1 cellular context compared by ENCODE assay signal in the genomic region with DNA sequence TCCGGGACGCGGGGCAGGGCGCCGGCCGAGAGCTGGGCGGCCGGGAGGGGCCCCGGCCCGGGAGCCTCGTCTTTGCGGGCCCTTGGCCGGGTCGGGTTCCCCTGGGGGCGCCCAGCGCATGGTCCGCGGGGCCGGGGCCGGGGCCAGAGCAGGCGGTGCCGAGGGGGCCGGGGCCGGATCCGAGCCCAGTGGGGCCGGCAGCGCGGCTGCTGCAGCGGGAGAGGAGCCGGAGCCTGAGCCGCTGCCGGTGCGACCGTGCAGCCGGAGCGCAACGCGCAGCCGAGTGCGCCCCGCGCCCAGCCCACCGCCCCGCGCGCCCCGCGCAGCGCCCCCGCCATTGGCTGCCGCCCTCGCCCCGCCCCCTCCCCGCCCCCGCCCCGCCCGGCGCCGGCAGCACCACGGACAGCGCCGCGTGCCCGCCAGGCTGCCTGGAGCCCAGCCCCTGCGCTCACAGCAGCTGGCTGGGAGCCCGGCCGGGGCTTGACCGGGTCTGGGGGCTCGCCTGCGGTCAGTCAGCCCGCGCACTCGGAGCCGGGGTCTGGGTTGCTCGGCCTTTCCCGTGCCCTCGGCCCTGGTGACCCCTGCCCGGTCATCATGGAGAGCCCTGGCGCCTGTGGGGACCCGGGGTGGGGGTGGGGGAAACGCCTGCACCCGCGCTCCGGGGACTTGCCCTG.
TF ChIP-seq lines count a peak whose summit lies in the region.

A gene (minus strand): TSS at position 287 of the 674 bp plus-strand sequence. CDS start 308 bp downstream, outside the sequence.

TF ChIP-seq in HepG2, 621 proteins besides CTCF, POLR2A, EP300 and RAD21 (continued from another document and continues in another):
- TF ChIP-seq, protein P1, sequence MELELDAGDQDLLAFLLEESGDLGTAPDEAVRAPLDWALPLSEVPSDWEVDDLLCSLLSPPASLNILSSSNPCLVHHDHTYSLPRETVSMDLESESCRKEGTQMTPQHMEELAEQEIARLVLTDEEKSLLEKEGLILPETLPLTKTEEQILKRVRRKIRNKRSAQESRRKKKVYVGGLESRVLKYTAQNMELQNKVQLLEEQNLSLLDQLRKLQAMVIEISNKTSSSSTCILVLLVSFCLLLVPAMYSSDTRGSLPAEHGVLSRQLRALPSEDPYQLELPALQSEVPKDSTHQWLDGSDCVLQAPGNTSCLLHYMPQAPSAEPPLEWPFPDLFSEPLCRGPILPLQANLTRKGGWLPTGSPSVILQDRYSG (CRISPR knock-in tag; IDR thresholded peaks at IDR 0.05) = peak; percentile 89; the same call in 1 of the 2 replicates
- TF ChIP-seq SMARCC2 (IDR thresholded peaks at IDR 0.05) = no peak
- TF ChIP-seq ZNF816 (CRISPR knock-in tag; IDR thresholded peaks at IDR 0.05; ENCODE audit: borderline replicate concordance) = no peak
- 0 out of 2 replicates have a peak, but pooled peaks have one; percentile 40 for TF ChIP-seq ZNF761 (CRISPR knock-in tag; conservative IDR thresholded peaks at IDR 0.05)
- TF ChIP-seq ZBTB8A (CRISPR knock-in tag; IDR thresholded peaks at IDR 0.05; ENCODE audit: borderline replicate concordance, low read depth) = no peak
- TF ChIP-seq ZNF256 (CRISPR knock-in tag; conservative IDR thresholded peaks at IDR 0.05) = no peak
- no peak; the same call in 1 of the 2 replicates for TF ChIP-seq ZNF790 (CRISPR knock-in tag; IDR thresholded peaks at IDR 0.05; ENCODE audit: borderline replicate concordance)
- no peak for TF ChIP-seq ZNF326 (CRISPR knock-in tag; IDR thresholded peaks at IDR 0.05; ENCODE audit: borderline replicate concordance)
- TF ChIP-seq, protein P2, sequence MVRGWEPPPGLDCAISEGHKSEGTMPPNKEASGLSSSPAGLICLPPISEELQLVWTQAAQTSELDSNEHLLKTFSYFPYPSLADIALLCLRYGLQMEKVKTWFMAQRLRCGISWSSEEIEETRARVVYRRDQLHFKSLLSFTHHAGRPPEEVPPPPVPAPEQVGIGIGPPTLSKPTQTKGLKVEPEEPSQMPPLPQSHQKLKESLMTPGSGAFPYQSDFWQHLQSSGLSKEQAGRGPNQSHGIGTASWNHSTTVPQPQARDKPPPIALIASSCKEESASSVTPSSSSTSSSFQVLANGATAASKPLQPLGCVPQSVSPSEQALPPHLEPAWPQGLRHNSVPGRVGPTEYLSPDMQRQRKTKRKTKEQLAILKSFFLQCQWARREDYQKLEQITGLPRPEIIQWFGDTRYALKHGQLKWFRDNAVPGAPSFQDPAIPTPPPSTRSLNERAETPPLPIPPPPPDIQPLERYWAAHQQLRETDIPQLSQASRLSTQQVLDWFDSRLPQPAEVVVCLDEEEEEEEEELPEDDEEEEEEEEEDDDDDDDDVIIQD (CRISPR knock-in tag; IDR thresholded peaks at IDR 0.05; ENCODE audit: low read depth) = no peak
- TF ChIP-seq ZNF558 (CRISPR knock-in tag; IDR thresholded peaks at IDR 0.05; ENCODE audit: borderline replicate concordance) = no peak
- no peak for TF ChIP-seq ZNF569 (CRISPR knock-in tag; IDR thresholded peaks at IDR 0.05; ENCODE audit: borderline replicate concordance)
- TF ChIP-seq KDM3A (CRISPR knock-in tag; IDR thresholded peaks at IDR 0.05; ENCODE audit: low read depth) = no peak; the same call in 1 of the 2 replicates
- no peak for TF ChIP-seq HHEX (CRISPR knock-in tag; IDR thresholded peaks at IDR 0.05)
- no peak for TF ChIP-seq DPF2 (CRISPR knock-in tag; IDR thresholded peaks at IDR 0.05; ENCODE audit: borderline replicate concordance, low read depth)
- TF ChIP-seq KLF12 (CRISPR knock-in tag; IDR thresholded peaks at IDR 0.05; ENCODE audit: borderline replicate concordance) = no peak
- no peak for TF ChIP-seq BRCA1 (CRISPR knock-in tag; IDR thresholded peaks at IDR 0.05)
- no peak for TF ChIP-seq RBFOX2 (IDR thresholded peaks at IDR 0.05; ENCODE audit: low read depth, low read length)
- TF ChIP-seq, protein P3, sequence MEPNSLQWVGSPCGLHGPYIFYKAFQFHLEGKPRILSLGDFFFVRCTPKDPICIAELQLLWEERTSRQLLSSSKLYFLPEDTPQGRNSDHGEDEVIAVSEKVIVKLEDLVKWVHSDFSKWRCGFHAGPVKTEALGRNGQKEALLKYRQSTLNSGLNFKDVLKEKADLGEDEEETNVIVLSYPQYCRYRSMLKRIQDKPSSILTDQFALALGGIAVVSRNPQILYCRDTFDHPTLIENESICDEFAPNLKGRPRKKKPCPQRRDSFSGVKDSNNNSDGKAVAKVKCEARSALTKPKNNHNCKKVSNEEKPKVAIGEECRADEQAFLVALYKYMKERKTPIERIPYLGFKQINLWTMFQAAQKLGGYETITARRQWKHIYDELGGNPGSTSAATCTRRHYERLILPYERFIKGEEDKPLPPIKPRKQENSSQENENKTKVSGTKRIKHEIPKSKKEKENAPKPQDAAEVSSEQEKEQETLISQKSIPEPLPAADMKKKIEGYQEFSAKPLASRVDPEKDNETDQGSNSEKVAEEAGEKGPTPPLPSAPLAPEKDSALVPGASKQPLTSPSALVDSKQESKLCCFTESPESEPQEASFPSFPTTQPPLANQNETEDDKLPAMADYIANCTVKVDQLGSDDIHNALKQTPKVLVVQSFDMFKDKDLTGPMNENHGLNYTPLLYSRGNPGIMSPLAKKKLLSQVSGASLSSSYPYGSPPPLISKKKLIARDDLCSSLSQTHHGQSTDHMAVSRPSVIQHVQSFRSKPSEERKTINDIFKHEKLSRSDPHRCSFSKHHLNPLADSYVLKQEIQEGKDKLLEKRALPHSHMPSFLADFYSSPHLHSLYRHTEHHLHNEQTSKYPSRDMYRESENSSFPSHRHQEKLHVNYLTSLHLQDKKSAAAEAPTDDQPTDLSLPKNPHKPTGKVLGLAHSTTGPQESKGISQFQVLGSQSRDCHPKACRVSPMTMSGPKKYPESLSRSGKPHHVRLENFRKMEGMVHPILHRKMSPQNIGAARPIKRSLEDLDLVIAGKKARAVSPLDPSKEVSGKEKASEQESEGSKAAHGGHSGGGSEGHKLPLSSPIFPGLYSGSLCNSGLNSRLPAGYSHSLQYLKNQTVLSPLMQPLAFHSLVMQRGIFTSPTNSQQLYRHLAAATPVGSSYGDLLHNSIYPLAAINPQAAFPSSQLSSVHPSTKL (CRISPR knock-in tag; IDR thresholded peaks at IDR 0.05) = peak; percentile 33; the same call in 1 of the 2 replicates
- TF ChIP-seq MXD4 (CRISPR knock-in tag; IDR thresholded peaks at IDR 0.05) = peak; percentile 93
- no peak for TF ChIP-seq DNMT1 (CRISPR knock-in tag; IDR thresholded peaks at IDR 0.05)
- TF ChIP-seq KDM4B (CRISPR knock-in tag; IDR thresholded peaks at IDR 0.05) = no peak
- no peak for TF ChIP-seq YEATS2 (CRISPR knock-in tag; IDR thresholded peaks at IDR 0.05; ENCODE audit: borderline replicate concordance)
- no peak for TF ChIP-seq U2AF1 (optimal IDR thresholded peaks at IDR 0.05; ENCODE audit: low read depth, low read length)
- TF ChIP-seq ZNF562 (CRISPR knock-in tag; IDR thresholded peaks at IDR 0.05; ENCODE audit: borderline replicate concordance) = no peak
- TF ChIP-seq ZSCAN31 (CRISPR knock-in tag; IDR thresholded peaks at IDR 0.05; ENCODE audit: low read depth) = no peak
- TF ChIP-seq, protein P4, sequence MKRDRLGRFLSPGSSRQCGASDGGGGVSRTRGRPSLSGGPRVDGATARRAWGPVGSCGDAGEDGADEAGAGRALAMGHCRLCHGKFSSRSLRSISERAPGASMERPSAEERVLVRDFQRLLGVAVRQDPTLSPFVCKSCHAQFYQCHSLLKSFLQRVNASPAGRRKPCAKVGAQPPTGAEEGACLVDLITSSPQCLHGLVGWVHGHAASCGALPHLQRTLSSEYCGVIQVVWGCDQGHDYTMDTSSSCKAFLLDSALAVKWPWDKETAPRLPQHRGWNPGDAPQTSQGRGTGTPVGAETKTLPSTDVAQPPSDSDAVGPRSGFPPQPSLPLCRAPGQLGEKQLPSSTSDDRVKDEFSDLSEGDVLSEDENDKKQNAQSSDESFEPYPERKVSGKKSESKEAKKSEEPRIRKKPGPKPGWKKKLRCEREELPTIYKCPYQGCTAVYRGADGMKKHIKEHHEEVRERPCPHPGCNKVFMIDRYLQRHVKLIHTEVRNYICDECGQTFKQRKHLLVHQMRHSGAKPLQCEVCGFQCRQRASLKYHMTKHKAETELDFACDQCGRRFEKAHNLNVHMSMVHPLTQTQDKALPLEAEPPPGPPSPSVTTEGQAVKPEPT (CRISPR knock-in tag; IDR thresholded peaks at IDR 0.05; ENCODE audit: low read depth) = 0 out of 2 replicates have a peak, but pooled peaks have one; percentile 23
- no peak for TF ChIP-seq ATF1 (CRISPR knock-in tag; IDR thresholded peaks at IDR 0.05)
- TF ChIP-seq, protein P5, sequence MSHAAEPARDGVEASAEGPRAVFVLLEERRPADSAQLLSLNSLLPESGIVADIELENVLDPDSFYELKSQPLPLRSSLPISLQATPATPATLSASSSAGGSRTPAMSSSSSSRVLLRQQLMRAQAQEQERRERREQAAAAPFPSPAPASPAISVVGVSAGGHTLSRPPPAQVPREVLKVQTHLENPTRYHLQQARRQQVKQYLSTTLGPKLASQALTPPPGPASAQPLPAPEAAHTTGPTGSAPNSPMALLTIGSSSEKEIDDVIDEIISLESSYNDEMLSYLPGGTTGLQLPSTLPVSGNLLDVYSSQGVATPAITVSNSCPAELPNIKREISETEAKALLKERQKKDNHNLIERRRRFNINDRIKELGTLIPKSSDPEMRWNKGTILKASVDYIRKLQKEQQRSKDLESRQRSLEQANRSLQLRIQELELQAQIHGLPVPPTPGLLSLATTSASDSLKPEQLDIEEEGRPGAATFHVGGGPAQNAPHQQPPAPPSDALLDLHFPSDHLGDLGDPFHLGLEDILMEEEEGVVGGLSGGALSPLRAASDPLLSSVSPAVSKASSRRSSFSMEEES (CRISPR knock-in tag; IDR thresholded peaks at IDR 0.05) = peak; percentile 72
- peak; percentile 93 for TF ChIP-seq SRY (CRISPR knock-in tag; IDR thresholded peaks at IDR 0.05)
- TF ChIP-seq ZNF10 (CRISPR knock-in tag; IDR thresholded peaks at IDR 0.05; ENCODE audit: borderline replicate concordance, low read depth) = no peak
- TF ChIP-seq JUN (CRISPR knock-in tag; IDR thresholded peaks at IDR 0.05) = peak; percentile 21; the same call in 1 of the 2 replicates
- TF ChIP-seq CCDC6 (CRISPR knock-in tag; IDR thresholded peaks at IDR 0.05) = peak; percentile 94
- TF ChIP-seq, protein P6, sequence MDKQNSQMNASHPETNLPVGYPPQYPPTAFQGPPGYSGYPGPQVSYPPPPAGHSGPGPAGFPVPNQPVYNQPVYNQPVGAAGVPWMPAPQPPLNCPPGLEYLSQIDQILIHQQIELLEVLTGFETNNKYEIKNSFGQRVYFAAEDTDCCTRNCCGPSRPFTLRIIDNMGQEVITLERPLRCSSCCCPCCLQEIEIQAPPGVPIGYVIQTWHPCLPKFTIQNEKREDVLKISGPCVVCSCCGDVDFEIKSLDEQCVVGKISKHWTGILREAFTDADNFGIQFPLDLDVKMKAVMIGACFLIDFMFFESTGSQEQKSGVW (CRISPR knock-in tag; IDR thresholded peaks at IDR 0.05; ENCODE audit: borderline replicate concordance) = no peak
- TF ChIP-seq, protein P7, sequence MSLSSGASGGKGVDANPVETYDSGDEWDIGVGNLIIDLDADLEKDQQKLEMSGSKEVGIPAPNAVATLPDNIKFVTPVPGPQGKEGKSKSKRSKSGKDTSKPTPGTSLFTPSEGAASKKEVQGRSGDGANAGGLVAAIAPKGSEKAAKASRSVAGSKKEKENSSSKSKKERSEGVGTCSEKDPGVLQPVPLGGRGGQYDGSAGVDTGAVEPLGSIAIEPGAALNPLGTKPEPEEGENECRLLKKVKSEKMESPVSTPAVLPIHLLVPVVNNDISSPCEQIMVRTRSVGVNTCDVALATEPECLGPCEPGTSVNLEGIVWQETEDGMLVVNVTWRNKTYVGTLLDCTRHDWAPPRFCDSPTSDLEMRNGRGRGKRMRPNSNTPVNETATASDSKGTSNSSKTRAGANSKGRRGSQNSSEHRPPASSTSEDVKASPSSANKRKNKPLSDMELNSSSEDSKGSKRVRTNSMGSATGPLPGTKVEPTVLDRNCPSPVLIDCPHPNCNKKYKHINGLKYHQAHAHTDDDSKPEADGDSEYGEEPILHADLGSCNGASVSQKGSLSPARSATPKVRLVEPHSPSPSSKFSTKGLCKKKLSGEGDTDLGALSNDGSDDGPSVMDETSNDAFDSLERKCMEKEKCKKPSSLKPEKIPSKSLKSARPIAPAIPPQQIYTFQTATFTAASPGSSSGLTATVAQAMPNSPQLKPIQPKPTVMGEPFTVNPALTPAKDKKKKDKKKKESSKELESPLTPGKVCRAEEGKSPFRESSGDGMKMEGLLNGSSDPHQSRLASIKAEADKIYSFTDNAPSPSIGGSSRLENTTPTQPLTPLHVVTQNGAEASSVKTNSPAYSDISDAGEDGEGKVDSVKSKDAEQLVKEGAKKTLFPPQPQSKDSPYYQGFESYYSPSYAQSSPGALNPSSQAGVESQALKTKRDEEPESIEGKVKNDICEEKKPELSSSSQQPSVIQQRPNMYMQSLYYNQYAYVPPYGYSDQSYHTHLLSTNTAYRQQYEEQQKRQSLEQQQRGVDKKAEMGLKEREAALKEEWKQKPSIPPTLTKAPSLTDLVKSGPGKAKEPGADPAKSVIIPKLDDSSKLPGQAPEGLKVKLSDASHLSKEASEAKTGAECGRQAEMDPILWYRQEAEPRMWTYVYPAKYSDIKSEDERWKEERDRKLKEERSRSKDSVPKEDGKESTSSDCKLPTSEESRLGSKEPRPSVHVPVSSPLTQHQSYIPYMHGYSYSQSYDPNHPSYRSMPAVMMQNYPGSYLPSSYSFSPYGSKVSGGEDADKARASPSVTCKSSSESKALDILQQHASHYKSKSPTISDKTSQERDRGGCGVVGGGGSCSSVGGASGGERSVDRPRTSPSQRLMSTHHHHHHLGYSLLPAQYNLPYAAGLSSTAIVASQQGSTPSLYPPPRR (CRISPR knock-in tag; IDR thresholded peaks at IDR 0.05; ENCODE audit: borderline replicate concordance) = no peak
- peak; percentile 70; the same call in 1 of the 2 replicates for TF ChIP-seq SP140L (CRISPR knock-in tag; IDR thresholded peaks at IDR 0.05; ENCODE audit: borderline replicate concordance)
- no peak for TF ChIP-seq ZNF552 (CRISPR knock-in tag; IDR thresholded peaks at IDR 0.05; ENCODE audit: borderline replicate concordance)
- TF ChIP-seq SSRP1 (CRISPR knock-in tag; IDR thresholded peaks at IDR 0.05) = no peak
- TF ChIP-seq, protein P8, sequence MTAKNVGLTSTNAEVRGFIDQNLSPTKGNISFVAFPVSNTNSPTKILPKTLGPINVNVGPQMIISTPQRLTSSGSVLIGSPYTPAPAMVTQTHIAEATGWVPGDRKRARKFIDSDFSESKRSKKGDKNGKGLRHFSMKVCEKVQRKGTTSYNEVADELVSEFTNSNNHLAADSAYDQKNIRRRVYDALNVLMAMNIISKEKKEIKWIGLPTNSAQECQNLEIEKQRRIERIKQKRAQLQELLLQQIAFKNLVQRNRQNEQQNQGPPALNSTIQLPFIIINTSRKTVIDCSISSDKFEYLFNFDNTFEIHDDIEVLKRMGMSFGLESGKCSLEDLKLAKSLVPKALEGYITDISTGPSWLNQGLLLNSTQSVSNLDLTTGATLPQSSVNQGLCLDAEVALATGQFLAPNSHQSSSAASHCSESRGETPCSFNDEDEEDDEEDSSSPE (CRISPR knock-in tag; IDR thresholded peaks at IDR 0.05) = peak; percentile 60
- TF ChIP-seq, protein P9, sequence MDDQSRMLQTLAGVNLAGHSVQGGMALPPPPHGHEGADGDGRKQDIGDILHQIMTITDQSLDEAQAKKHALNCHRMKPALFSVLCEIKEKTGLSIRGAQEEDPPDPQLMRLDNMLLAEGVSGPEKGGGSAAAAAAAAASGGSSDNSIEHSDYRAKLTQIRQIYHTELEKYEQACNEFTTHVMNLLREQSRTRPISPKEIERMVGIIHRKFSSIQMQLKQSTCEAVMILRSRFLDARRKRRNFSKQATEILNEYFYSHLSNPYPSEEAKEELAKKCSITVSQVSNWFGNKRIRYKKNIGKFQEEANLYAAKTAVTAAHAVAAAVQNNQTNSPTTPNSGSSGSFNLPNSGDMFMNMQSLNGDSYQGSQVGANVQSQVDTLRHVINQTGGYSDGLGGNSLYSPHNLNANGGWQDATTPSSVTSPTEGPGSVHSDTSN (CRISPR knock-in tag; IDR thresholded peaks at IDR 0.05; ENCODE audit: borderline replicate concordance) = 0 out of 2 replicates have a peak, but pooled peaks have one; percentile 40
- TF ChIP-seq SRSF1 (optimal IDR thresholded peaks at IDR 0.05; ENCODE audit: low read depth, low read length) = peak; percentile 29
- TF ChIP-seq ZSCAN29 (CRISPR knock-in tag; conservative IDR thresholded peaks at IDR 0.05) = 0 out of 2 replicates have a peak, but pooled peaks have one; percentile 42
